In the genomic region with DNA sequence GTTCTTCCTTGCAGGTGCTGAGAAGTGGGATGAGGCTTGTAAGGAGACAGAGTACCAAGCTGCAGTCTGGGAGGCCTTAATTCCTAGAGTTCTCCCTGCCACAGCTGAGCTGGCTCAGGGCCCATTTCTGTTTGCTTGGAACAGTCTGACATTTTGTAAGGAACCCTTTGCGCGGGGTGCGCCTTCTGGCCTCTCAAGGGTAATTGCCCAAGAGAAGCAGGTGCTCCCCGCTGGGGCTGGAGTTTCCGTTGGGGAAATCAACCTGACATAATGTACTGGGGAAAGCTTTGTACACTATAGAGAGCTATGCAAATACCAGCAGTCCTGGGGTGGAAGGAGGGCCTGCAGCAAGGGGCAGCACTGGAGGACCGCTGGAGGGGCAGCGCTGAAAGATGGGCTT, we compare ENCODE assay signal across 13 cellular contexts.
DNase-seq lines count a peak whose midpoint lies in the region; ATAC-seq and TF ChIP-seq lines count a peak whose summit lies in the region.
"Had no signal": no experiment of that assay in that cellular context is flagged by ENCODE, and none has a peak within 500 bp of the region (broad histone marks: within the 10 kb centered on the region; RNA-seq: fewer than 3 reads in every experiment).

No MANE protein-coding gene starts in this region.

- H2BK5ac ChIP-seq in neuronal stem cell (ENCODE audit: low read length) = peak overlapping the region; percentile 57

- no CpG with 5 or more reads among the region's 7 CpGs for WGBS in neuronal stem cell (ENCODE audit: extremely low coverage in 2 of 2, insufficient read length in 2 of 2, insufficient replicate concordance in 1 of 2), 2 donors
- WGBS in smooth muscle cell (ENCODE audit: low lambda C conversion rate) = 96% methylated on average over 7 of the region's 7 CpGs

- no peak overlapping the region for H3K14ac ChIP-seq in neuronal stem cell (ENCODE audit: low read length)

- no peak for ATAC-seq in HG02571 (IDR thresholded peaks at IDR 0.05; ENCODE audit: unreplicated experiment)
- ATAC-seq in HG03342 (IDR thresholded peaks at IDR 0.05; ENCODE audit: unreplicated experiment) = no peak

- no TSS peak for BruUV-seq in OCI-LY7 (replicated peaks; lab: Mats Ljungman, UMichigan)

- no peaks in the 10 kb centered on the region for H3K79me2 ChIP-seq in OCI-LY7 (ENCODE audit: insufficient read depth, low read depth, low read length)
- no peaks in the 10 kb centered on the region for H3K79me2 ChIP-seq in smooth muscle cell (ENCODE audit: low read depth)

- peak overlapping the region; percentile 97 for H2AK5ac ChIP-seq in neuronal stem cell (ENCODE audit: low read depth, low read length)

- H3K27ac ChIP-seq in OCI-LY7 (ENCODE audit: low read depth, low read length, poor library complexity, severe bottlenecking) (no peak overlapping the region), neuronal stem cell (replicated peaks; ENCODE audit: low read length) (peak overlapping the region; percentile 67), smooth muscle cell (ENCODE audit: low read depth) (no peak overlapping the region)
- H3K27ac ChIP-seq: BLaER1 had no signal

- no peak overlapping the region for H2AFZ ChIP-seq in OCI-LY7 (ENCODE audit: low read length)
- H2AFZ ChIP-seq in neuronal stem cell (ENCODE audit: low read length) = no peak overlapping the region
- no peak overlapping the region for H2AFZ ChIP-seq in smooth muscle cell (ENCODE audit: low read depth)

- TF ChIP-seq CTCF in OCI-LY7 (conservative IDR thresholded peaks at IDR 0.05; ENCODE audit: low read length) (no peak), smooth muscle cell (IDR thresholded peaks at IDR 0.05; ENCODE audit: borderline replicate concordance, insufficient read depth, poor library complexity, severe bottlenecking) (no peak)

- no peaks in the 10 kb centered on the region for H3K36me3 ChIP-seq in OCI-LY7 (ENCODE audit: insufficient read depth, low read length)
- peaks cover 0 to 2% of the 10 kb centered on the region in 2 donors for H3K36me3 ChIP-seq in neuronal stem cell (replicated peaks in 1 of 2; ENCODE audit: control insufficient read depth in 2 of 2, insufficient read depth in 2 of 2, low read length in 2 of 2)
- no peaks in the 10 kb centered on the region for H3K36me3 ChIP-seq in smooth muscle cell (ENCODE audit: low read depth)
- H3K36me3 ChIP-seq: BLaER1 had no signal

- H3K9ac ChIP-seq in neuronal stem cell (ENCODE audit: low read depth, low read length, poor library complexity) (no peak overlapping the region), smooth muscle cell (ENCODE audit: low read depth) (no peak overlapping the region)
- H3K9ac ChIP-seq: BLaER1 had no signal

- intact Hi-C loops in OCI-LY7 (cut with micrococcal nuclease; ENCODE audit: unreplicated experiment) = no loop called here

- no peak overlapping the region for H3K23ac ChIP-seq in neuronal stem cell (ENCODE audit: low read depth, low read length, poor library complexity)

- H3K27me3 ChIP-seq in neuronal stem cell (ENCODE audit: control insufficient read depth in 3 of 3, insufficient read depth in 3 of 3, low read depth in 1 of 3, low read length in 3 of 3) (no peaks in the 10 kb centered on the region), smooth muscle cell (ENCODE audit: low read depth) (no peaks in the 10 kb centered on the region)
- H3K27me3 ChIP-seq: BLaER1, spleen had no signal

- H4K20me1 ChIP-seq in OCI-LY7 (ENCODE audit: insufficient read depth, low read length) (no peaks in the 10 kb centered on the region), smooth muscle cell (ENCODE audit: low read depth) (no peaks in the 10 kb centered on the region)
- H4K20me1 ChIP-seq: BLaER1 had no signal

- H3K9me2 ChIP-seq in OCI-LY7 (ENCODE audit: insufficient read depth, low read length) = no peaks in the 10 kb centered on the region

- H4K8ac ChIP-seq in neuronal stem cell (ENCODE audit: low read depth, low read length) = no peak overlapping the region

- H3K4me1 ChIP-seq in OCI-LY7 (ENCODE audit: insufficient read depth, low read length, poor library complexity, severe bottlenecking) (peaks cover 24% of the 10 kb centered on the region), neuronal stem cell (ENCODE audit: control insufficient read depth in 2 of 2, insufficient read depth in 1 of 2, low read depth in 1 of 2, low read length in 2 of 2) (peaks cover 26 to 39% of the 10 kb centered on the region in 2 donors), smooth muscle cell (ENCODE audit: low read depth) (peaks cover 36% of the 10 kb centered on the region)

- peak overlapping the region; percentile 44 for H3K18ac ChIP-seq in neuronal stem cell (ENCODE audit: low read length)

- no peaks in the 10 kb centered on the region for H3K9me3 ChIP-seq in OCI-LY7 (ENCODE audit: low read length)
- no peaks in the 10 kb centered on the region for H3K9me3 ChIP-seq in neuronal stem cell (replicated peaks in 1 of 2; ENCODE audit: control insufficient read depth in 2 of 2, insufficient read depth in 1 of 2, low read depth in 1 of 2, low read length in 2 of 2)
- no peaks in the 10 kb centered on the region for H3K9me3 ChIP-seq in smooth muscle cell (replicated peaks; ENCODE audit: low read depth)
- H3K9me3 ChIP-seq: BLaER1, spleen had no signal

- H3K4me3 ChIP-seq in OCI-LY7 (ENCODE audit: low read depth, low read length, poor library complexity, severe bottlenecking) (no peak overlapping the region), neuronal stem cell (ENCODE audit: low read length in 2 of 2) (no peak overlapping the region), smooth muscle cell (no peak overlapping the region)
- H3K4me3 ChIP-seq: BLaER1, spleen had no signal

- H3K79me1 ChIP-seq in neuronal stem cell (ENCODE audit: low read depth, low read length) = peaks cover 3% of the 10 kb centered on the region

- DNase-seq in DMS153 treated with DMSO at 0.1 percent for 48 hours (lab: John Stamatoyannopoulos, UW; ENCODE audit: unreplicated experiment) (peak; percentile 5), NCI-H187 treated with DMSO at 0.1 percent for 48 hours (lab: John Stamatoyannopoulos, UW) (peak; percentile 48), OCI-LY7 (ENCODE audit: low spot score) (peak; percentile 48), neuronal stem cell (ENCODE audit: low spot score) (no peak), smooth muscle cell (lab: John Stamatoyannopoulos, UW; ENCODE audit: unreplicated experiment) (no peak)
- DNase-seq in activated CD4-positive, alpha-beta T cell treated with anti-CD3 and anti-CD28 coated beads, Interleukin-2, amount 50 U/mL, for 4 hours = no peak
- DNase-seq: activated naive CD4-positive, alpha-beta T cell; naive B cell; NK-92 treated with Interleukin-12 subunit alpha and Interleukin-12 subunit beta, amount 100 ng/mL, for 24 hours; spleen had no signal

- no peak overlapping the region for H2BK120ac ChIP-seq in neuronal stem cell (ENCODE audit: low read depth, low read length)

- no peaks in the 10 kb centered on the region for H3F3A ChIP-seq in smooth muscle cell (ENCODE audit: low read depth)

- CTCF ChIA-PET in OCI-LY7 (lab: Charles Lee; ENCODE audit: unreplicated experiment) = no interaction called here

- no peak overlapping the region for H2BK15ac ChIP-seq in neuronal stem cell (ENCODE audit: low read length)

- no peak overlapping the region for H3K4ac ChIP-seq in neuronal stem cell (ENCODE audit: low read length)

- POLR2A ChIA-PET in OCI-LY7 (lab: Charles Lee) = no interaction called here

- H2BK12ac ChIP-seq in neuronal stem cell (ENCODE audit: low read length) = peak overlapping the region; percentile 63

- peak overlapping the region; percentile 9; the same call in 1 of the 2 replicates for H3K4me2 ChIP-seq in OCI-LY7 (ENCODE audit: low read length)
- no peak overlapping the region for H3K4me2 ChIP-seq in neuronal stem cell (ENCODE audit: insufficient read depth, low read length, poor library complexity, severe bottlenecking)
- H3K4me2 ChIP-seq in smooth muscle cell = no peak overlapping the region
- H3K4me2 ChIP-seq: BLaER1 had no signal

- peak overlapping the region; percentile 4 for H4K91ac ChIP-seq in neuronal stem cell (ENCODE audit: low read depth, low read length, poor library complexity)

Comparison
In these comparisons a context has a peak if more than half of its experiments do, and no peak if none do; other contexts are left out.
1. DNase-seq: peak in DMS153 treated with DMSO at 0.1 percent for 48 hours (single experiment), NCI-H187 treated with DMSO at 0.1 percent for 48 hours (single experiment) and OCI-LY7 (single experiment); none in neuronal stem cell (single experiment), smooth muscle cell (single experiment) and activated CD4-positive, alpha-beta T cell treated with anti-CD3 and anti-CD28 coated beads, Interleukin-2, amount 50 U/mL, for 4 hours (0 of 2).